ENCODE assay signal across 21 cellular contexts in genomic region chr7:84981038-84981601, GRCh38.
A peak's percentile ranks its signal among the peaks of the same experiment; 100 is the strongest.
DNase-seq lines count a peak whose midpoint lies in the region; ATAC-seq and TF ChIP-seq lines count a peak whose summit lies in the region.
"Had no signal": no experiment of that assay in that cellular context is flagged by ENCODE, and none has a peak within 500 bp of the region (broad histone marks: within the 10 kb centered on the region; RNA-seq: fewer than 3 reads in every experiment).

No MANE protein-coding gene starts in this region.

- peaks cover 11% of the 10 kb centered on the region for H3K4me1 ChIP-seq in BLaER1
- H3K4me1 ChIP-seq: SJSA1 had no signal

- no peaks in the 10 kb centered on the region for H3K9me3 ChIP-seq in BLaER1
- H3K9me3 ChIP-seq in SK-N-MC (ENCODE audit: low read depth, low read length) = no peaks in the 10 kb centered on the region
- no peaks in the 10 kb centered on the region for H3K9me3 ChIP-seq in WERI-Rb-1 (ENCODE audit: severe bottlenecking)
- H3K9me3 ChIP-seq: sigmoid colon, SJSA1 had no signal

- no peaks in the 10 kb centered on the region for H4K20me1 ChIP-seq in BLaER1

- H3K4me2 ChIP-seq in BLaER1 = peak overlapping the region; percentile 36

- no peak overlapping the region for H3K4me3 ChIP-seq in BLaER1
- H3K4me3 ChIP-seq in SK-N-MC = peak overlapping the region; percentile 25
- H3K4me3 ChIP-seq in WERI-Rb-1 (ENCODE audit: low read depth, low read length) = no peak overlapping the region
- H3K4me3 ChIP-seq: sigmoid colon, SJSA1 had no signal

- no peak for DNase-seq in HFFc6
- peak; percentile 53 for DNase-seq in SK-N-MC (ENCODE audit: low read depth, low spot score)
- DNase-seq in nephron progenitor cell = no peak
- no peak for DNase-seq in WERI-Rb-1
- DNase-seq in AG08395 (ENCODE audit: low spot score) = no peak
- DNase-seq: activated B cell treated with CpG ODN at 0.5 μM for 24 hours; activated CD4-positive, alpha-beta memory T cell treated with anti-CD3 and anti-CD28 coated beads, Interleukin-2, amount 10 ng/mL, durations not matched to agents 7 days and 5 days; activated gamma-delta T cell treated with Interleukin-2 at 50 U/mL for 16 hours; CD8-positive, alpha-beta T cell; DMS79; islet precursor cell; NCI-H1436 treated with DMSO at 0.1 percent for 48 hours; NCI-H2227 treated with DMSO at 0.1 percent for 48 hours; OCI-M1; sigmoid colon had no signal

- H3K4me3 Mint-ChIP-seq in HFFc6 (no peak overlapping the region), nephron progenitor cell (no peak overlapping the region)
- H3K4me3 Mint-ChIP-seq: activated B cell treated with CpG ODN at 0.5 μM for 24 hours; activated CD4-positive, alpha-beta memory T cell treated with anti-CD3 and anti-CD28 coated beads, Interleukin-2, amount 10 ng/mL, durations not matched to agents 7 days and 5 days; CD8-positive, alpha-beta T cell; central memory CD8-positive, alpha-beta T cell; stimulated activated effector memory CD8-positive, alpha-beta T cell treated with anti-CD3 and anti-CD28 coated beads, Interleukin-12 subunit alpha, Interleukin-12 subunit beta, amount 100 ng/mL, for 72 hours had no signal

- no peaks in the 10 kb centered on the region for H3K9me3 Mint-ChIP-seq in HFFc6
- H3K9me3 Mint-ChIP-seq in nephron progenitor cell = no peaks in the 10 kb centered on the region
- H3K9me3 Mint-ChIP-seq: activated B cell treated with CpG ODN at 0.5 μM for 24 hours; activated CD4-positive, alpha-beta memory T cell treated with anti-CD3 and anti-CD28 coated beads, Interleukin-2, amount 10 ng/mL, durations not matched to agents 7 days and 5 days; CD8-positive, alpha-beta T cell had no signal

- H3K27ac ChIP-seq in BLaER1 (no peak overlapping the region), SK-N-MC (no peak overlapping the region), WERI-Rb-1 (no peak overlapping the region)
- H3K27ac ChIP-seq: sigmoid colon, SJSA1 had no signal

- TF ChIP-seq CTCF in HFFc6 (IDR thresholded peaks at IDR 0.05) (no peak), nephron progenitor cell (IDR thresholded peaks at IDR 0.05) (no peak), WERI-Rb-1 (IDR thresholded peaks at IDR 0.05; ENCODE audit: low read depth, low read length) (no peak)

- H3K27me3 Mint-ChIP-seq in HFFc6 (ENCODE audit: insufficient read depth) (peaks cover 1% of the 10 kb centered on the region), nephron progenitor cell (ENCODE audit: low read depth, poor library complexity) (peaks cover 5% of the 10 kb centered on the region)
- H3K27me3 Mint-ChIP-seq: activated B cell treated with CpG ODN at 0.5 μM for 24 hours; activated CD4-positive, alpha-beta memory T cell treated with anti-CD3 and anti-CD28 coated beads, Interleukin-2, amount 10 ng/mL, durations not matched to agents 7 days and 5 days; central memory CD8-positive, alpha-beta T cell had no signal

- H3K27ac Mint-ChIP-seq in HFFc6 (peak overlapping the region; percentile 61), nephron progenitor cell (peak overlapping the region; percentile 68)
- H3K27ac Mint-ChIP-seq: activated B cell treated with CpG ODN at 0.5 μM for 24 hours; activated CD4-positive, alpha-beta memory T cell treated with anti-CD3 and anti-CD28 coated beads, Interleukin-2, amount 10 ng/mL, durations not matched to agents 7 days and 5 days; CD8-positive, alpha-beta T cell; stimulated activated effector memory CD8-positive, alpha-beta T cell treated with anti-CD3 and anti-CD28 coated beads, Interleukin-12 subunit alpha, Interleukin-12 subunit beta, amount 100 ng/mL, for 72 hours had no signal

- H3K27me3 ChIP-seq in BLaER1 = no peaks in the 10 kb centered on the region
- H3K27me3 ChIP-seq in WERI-Rb-1 (ENCODE audit: insufficient read depth, low read depth, severe bottlenecking) = no peaks in the 10 kb centered on the region
- H3K27me3 ChIP-seq: sigmoid colon, SJSA1 had no signal

- H3K9ac ChIP-seq in BLaER1 = no peak overlapping the region
- no peak overlapping the region for H3K9ac ChIP-seq in SK-N-MC (ENCODE audit: insufficient read length)

- peaks cover 37% of the 10 kb centered on the region for H3K4me1 Mint-ChIP-seq in HFFc6 (ENCODE audit: low read depth)
- H3K4me1 Mint-ChIP-seq in nephron progenitor cell = no peaks in the 10 kb centered on the region
- H3K4me1 Mint-ChIP-seq: activated B cell treated with CpG ODN at 0.5 μM for 24 hours; activated CD4-positive, alpha-beta memory T cell treated with anti-CD3 and anti-CD28 coated beads, Interleukin-2, amount 10 ng/mL, durations not matched to agents 7 days and 5 days; central memory CD8-positive, alpha-beta T cell; stimulated activated effector memory CD8-positive, alpha-beta T cell treated with anti-CD3 and anti-CD28 coated beads, Interleukin-12 subunit alpha, Interleukin-12 subunit beta, amount 100 ng/mL, for 72 hours had no signal

- no peak for ATAC-seq in HG02973 (IDR thresholded peaks at IDR 0.05; ENCODE audit: unreplicated experiment)
- no peak for ATAC-seq in HG02798 (IDR thresholded peaks at IDR 0.05; ENCODE audit: poor library complexity, unreplicated experiment)
- ATAC-seq: CD8-positive, alpha-beta T cell; stimulated activated effector memory CD8-positive, alpha-beta T cell treated with anti-CD3 and anti-CD28 coated beads, Interleukin-12 subunit alpha, Interleukin-12 subunit beta, amount 100 ng/mL, for 72 hours had no signal

- H3K36me3 Mint-ChIP-seq in HFFc6 (ENCODE audit: low read depth) = peaks cover 5% of the 10 kb centered on the region; the same call in 1 of the 2 replicates
- no peaks in the 10 kb centered on the region for H3K36me3 Mint-ChIP-seq in nephron progenitor cell (ENCODE audit: low read depth)
- H3K36me3 Mint-ChIP-seq: CD8-positive, alpha-beta T cell; stimulated activated effector memory CD8-positive, alpha-beta T cell treated with anti-CD3 and anti-CD28 coated beads, Interleukin-12 subunit alpha, Interleukin-12 subunit beta, amount 100 ng/mL, for 72 hours had no signal

- no peaks in the 10 kb centered on the region for H3K36me3 ChIP-seq in BLaER1
- H3K36me3 ChIP-seq in SK-N-MC (ENCODE audit: insufficient read depth, low read length) = no peaks in the 10 kb centered on the region
- H3K36me3 ChIP-seq in WERI-Rb-1 = no peaks in the 10 kb centered on the region
- H3K36me3 ChIP-seq: sigmoid colon, SJSA1 had no signal
